ENCODE assay signal across 9 cellular contexts in genomic region chr2:219041252-219041651, GRCh38. TPM values are rescaled to one million over a fixed set of nuclear protein-coding genes. Genes with fewer than 3 reads are reported as not detected.
DNase-seq lines count a peak whose midpoint lies in the region; ATAC-seq, FAIRE-seq and TF ChIP-seq lines count a peak whose summit lies in the region.
"Had no signal": no experiment of that assay in that cellular context is flagged by ENCODE, and none has a peak within 500 bp of the region (broad histone marks: within the 10 kb centered on the region; RNA-seq: fewer than 3 reads in every experiment).

CFAP65 (minus strand) TSS chr2:219041516; CDS start chr2:219039048, 2,468 bp downstream.

- FAIRE-seq in K562 (lab: Jason Lieb, UNC) (no peak), RCC 7860 (lab: Jason Lieb, UNC) (no peak)

- no peak within 1 kb of the TSS for H3K9ac ChIP-seq in K562 (ENCODE audit: insufficient read depth in 1 of 2, low read depth in 2 of 2, low read length in 2 of 2)

- 2% methylated on average over 18 of the region's 21 CpGs for WGBS in K562 (ENCODE audit: insufficient coverage, low coverage, missing lambda C conversion rate)

- H2AFZ ChIP-seq in K562 (ENCODE audit: low read depth, low read length), result no peak within 1 kb of the TSS

- no peak within 1 kb of the TSS for H3K4me2 ChIP-seq in K562 (ENCODE audit: insufficient read depth, low read length)

- POLR2A ChIA-PET in K562 (lab: Yijun Ruan, JAX), result interaction anchor here (0.9 to 1.6 kb wide), 3 partner anchors 12 to 32 kb away, joined by 4 read pairs; no protein-coding TSS in a partner anchor

- DNase-seq in DMS79 treated with DMSO at 0.1 percent for 48 hours (lab: John Stamatoyannopoulos, UW) (peak; percentile 30), NCI-H345 (lab: John Stamatoyannopoulos, UW) (peak; percentile 77), K562 (ENCODE audit: extremely low read depth in 1 of 4, low spot score in 3 of 4) (peak; percentile 5 to 20 (median 14)), kidney glomerular epithelial cell (lab: John Stamatoyannopoulos, UW) (peak; percentile 28), stromal cell of bone marrow (ENCODE audit: low read depth) (peak; percentile 38), HK-2 (ENCODE audit: unreplicated experiment) (no peak), RCC 7860 (ENCODE audit: low spot score) (no peak)

- H3K9me1 ChIP-seq in K562 (ENCODE audit: control insufficient read depth, insufficient read depth, low read length), result peaks cover 3% of the 10 kb centered on the region

- no peaks in the 10 kb centered on the region for H3K9me3 ChIP-seq in K562 (replicated peaks; ENCODE audit: control insufficient read depth, insufficient read depth, low read depth, low read length)

- no peaks in the 10 kb centered on the region for H3K4me1 ChIP-seq in K562 (replicated peaks in 1 of 2; ENCODE audit: control insufficient read depth in 2 of 2, insufficient read depth in 2 of 2, low read length in 2 of 2)

- peaks cover 3 to 28% of the 10 kb centered on the region in 2 experiments; a peak in 3 of 5 replicates for H3K27me3 ChIP-seq in K562 (ENCODE audit: control insufficient read depth in 2 of 2, insufficient read depth in 2 of 2, low read length in 2 of 2)

- no peak within 1 kb of the TSS for H3K4me3 ChIP-seq in K562

- CTCF ChIA-PET in K562 (lab: Yijun Ruan, JAX; ENCODE audit: low intra/inter-chr PET ratio), result no interaction called here

- no peaks in the 10 kb centered on the region for H3K79me2 ChIP-seq in K562 (ENCODE audit: control insufficient read depth, insufficient read depth, low read length)

- TF ChIP-seq RAD21 in K562 (CRISPR knock-in tag; conservative IDR thresholded peaks at IDR 0.05 in 1 of 2, IDR thresholded peaks at IDR 0.05 in 1 of 2), result no peak

- no peak within 1 kb of the TSS for H3K27ac ChIP-seq in K562 (ENCODE audit: extremely low read depth, low read depth, low read length)
- H3K27ac ChIP-seq: skin epidermis had no signal

- no peak for TF ChIP-seq CTCF in K562 (IDR thresholded peaks at IDR 0.05 in 2 of 3, conservative IDR thresholded peaks at IDR 0.05 in 1 of 3; ENCODE audit: insufficient read depth in 2 of 3, low read depth in 1 of 3, low read length in 3 of 3)

- TF ChIP-seq POLR2A in K562 (conservative IDR thresholded peaks at IDR 0.05), result no peak

- BruUV-seq in K562 (replicated peaks; lab: Mats Ljungman, UMichigan), result no TSS peak

- in situ Hi-C loops in K562 (cut with MboI), result no loop called here

- H3K36me3 ChIP-seq in K562 (ENCODE audit: control insufficient read depth, insufficient read depth, low read length), result no peaks in the 10 kb centered on the region

- H4K20me1 ChIP-seq in K562 (replicated peaks; ENCODE audit: control insufficient read depth, insufficient read depth, low read length), result no peaks in the 10 kb centered on the region

- TF ChIP-seq EP300 in K562 (IDR thresholded peaks at IDR 0.05; ENCODE audit: low read length), result no peak

- intact Hi-C loops in K562 (cut with micrococcal nuclease), result no loop called here

- ATAC-seq in K562 (no peak), GM21825 (IDR thresholded peaks at IDR 0.05; ENCODE audit: unreplicated experiment) (no peak)

TF ChIP-seq in K562, 482 proteins besides CTCF, POLR2A, EP300 and RAD21:
- TF ChIP-seq YY1 (IDR thresholded peaks at IDR 0.05; ENCODE audit: borderline replicate concordance in 1 of 3, control insufficient read depth in 1 of 3, extremely low read depth in 1 of 3, insufficient read depth in 3 of 3, insufficient read length in 1 of 3, insufficient replicate concordance in 2 of 3, low read depth in 1 of 3, low read length in 2 of 3) (peak in 2 of 3 experiments; percentile 21 to 45), MTA3 (IDR thresholded peaks at IDR 0.05; ENCODE audit: borderline replicate concordance) (peak; percentile 35; the same call in 1 of the 2 replicates), SIN3A (IDR thresholded peaks at IDR 0.05; ENCODE audit: borderline replicate concordance in 2 of 2, control insufficient read depth in 1 of 2, low read depth in 2 of 2, low read length in 2 of 2) (peak in 1 of 2 experiments; percentile 73; a peak in 1 of 4 replicates), TAL1 (IDR thresholded peaks at IDR 0.05) (no peak), RFX1 (IDR thresholded peaks at IDR 0.05) (peak; percentile 84), SREBF1 (IDR thresholded peaks at IDR 0.05; ENCODE audit: borderline replicate concordance, low read depth, low read length) (no peak), HCFC1 (IDR thresholded peaks at IDR 0.05; ENCODE audit: low read depth, low read length) (0 out of 2 replicates have a peak, but pooled peaks have one; percentile 14)
- TF ChIP-seq, protein P1, sequence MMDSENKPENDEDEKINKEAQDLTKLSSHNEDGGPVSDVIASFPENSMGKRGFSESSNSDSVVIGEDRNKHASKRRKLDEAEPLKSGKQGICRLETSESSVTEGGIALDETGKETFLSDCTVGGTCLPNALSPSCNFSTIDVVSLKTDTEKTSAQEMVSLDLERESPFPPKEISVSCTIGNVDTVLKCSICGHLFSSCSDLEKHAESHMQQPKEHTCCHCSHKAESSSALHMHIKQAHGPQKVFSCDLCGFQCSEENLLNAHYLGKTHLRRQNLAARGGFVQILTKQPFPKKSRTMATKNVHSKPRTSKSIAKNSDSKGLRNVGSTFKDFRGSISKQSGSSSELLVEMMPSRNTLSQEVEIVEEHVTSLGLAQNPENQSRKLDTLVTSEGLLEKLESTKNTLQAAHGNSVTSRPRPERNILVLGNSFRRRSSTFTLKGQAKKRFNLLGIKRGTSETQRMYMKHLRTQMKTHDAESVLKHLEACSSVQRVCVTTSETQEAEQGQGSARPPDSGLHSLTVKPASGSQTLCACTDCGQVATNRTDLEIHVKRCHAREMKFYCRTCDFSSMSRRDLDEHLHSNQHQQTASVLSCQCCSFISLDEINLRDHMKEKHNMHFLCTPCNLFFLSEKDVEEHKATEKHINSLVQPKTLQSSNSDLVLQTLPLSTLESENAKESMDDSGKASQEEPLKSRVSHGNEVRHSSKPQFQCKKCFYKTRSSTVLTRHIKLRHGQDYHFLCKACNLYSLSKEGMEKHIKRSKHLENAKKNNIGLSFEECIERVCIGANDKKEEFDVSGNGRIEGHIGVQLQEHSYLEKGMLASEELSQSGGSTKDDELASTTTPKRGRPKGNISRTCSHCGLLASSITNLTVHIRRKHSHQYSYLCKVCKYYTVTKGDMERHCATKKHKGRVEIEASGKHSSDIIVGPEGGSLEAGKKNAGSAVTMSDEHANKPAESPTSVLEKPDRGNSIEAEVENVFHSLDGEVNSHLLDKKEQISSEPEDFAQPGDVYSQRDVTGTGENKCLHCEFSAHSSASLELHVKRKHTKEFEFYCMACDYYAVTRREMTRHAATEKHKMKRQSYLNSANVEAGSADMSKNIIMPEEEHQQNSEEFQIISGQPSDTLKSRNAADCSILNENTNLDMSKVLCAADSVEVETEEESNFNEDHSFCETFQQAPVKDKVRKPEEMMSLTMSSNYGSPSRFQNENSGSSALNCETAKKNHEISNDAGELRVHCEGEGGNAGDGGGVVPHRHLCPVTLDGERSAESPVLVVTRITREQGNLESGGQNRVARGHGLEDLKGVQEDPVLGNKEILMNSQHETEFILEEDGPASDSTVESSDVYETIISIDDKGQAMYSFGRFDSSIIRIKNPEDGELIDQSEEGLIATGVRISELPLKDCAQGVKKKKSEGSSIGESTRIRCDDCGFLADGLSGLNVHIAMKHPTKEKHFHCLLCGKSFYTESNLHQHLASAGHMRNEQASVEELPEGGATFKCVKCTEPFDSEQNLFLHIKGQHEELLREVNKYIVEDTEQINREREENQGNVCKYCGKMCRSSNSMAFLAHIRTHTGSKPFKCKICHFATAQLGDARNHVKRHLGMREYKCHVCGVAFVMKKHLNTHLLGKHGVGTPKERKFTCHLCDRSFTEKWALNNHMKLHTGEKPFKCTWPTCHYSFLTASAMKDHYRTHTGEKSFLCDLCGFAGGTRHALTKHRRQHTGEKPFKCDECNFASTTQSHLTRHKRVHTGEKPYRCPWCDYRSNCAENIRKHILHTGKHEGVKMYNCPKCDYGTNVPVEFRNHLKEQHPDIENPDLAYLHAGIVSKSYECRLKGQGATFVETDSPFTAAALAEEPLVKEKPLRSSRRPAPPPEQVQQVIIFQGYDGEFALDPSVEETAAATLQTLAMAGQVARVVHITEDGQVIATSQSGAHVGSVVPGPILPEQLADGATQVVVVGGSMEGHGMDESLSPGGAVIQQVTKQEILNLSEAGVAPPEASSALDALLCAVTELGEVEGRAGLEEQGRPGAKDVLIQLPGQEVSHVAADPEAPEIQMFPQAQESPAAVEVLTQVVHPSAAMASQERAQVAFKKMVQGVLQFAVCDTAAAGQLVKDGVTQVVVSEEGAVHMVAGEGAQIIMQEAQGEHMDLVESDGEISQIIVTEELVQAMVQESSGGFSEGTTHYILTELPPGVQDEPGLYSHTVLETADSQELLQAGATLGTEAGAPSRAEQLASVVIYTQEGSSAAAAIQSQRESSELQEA (IDR thresholded peaks at IDR 0.05; ENCODE audit: low read depth), result peak; percentile 89

RNA-seq across cellular contexts. Expression of gene CFAP65, which starts in this region (rescaled TPM):
- 0.25 TPM in 1 of 2 replicates, not detected in the other for total RNA-seq in K562 (2011; cell fraction: chromatin; rRNA removed; ENCODE audit: low replicate concordance)
- not detected in 2 replicates for total RNA-seq in K562 (2011; cell fraction: nucleolus; rRNA removed)
- total RNA-seq in K562 (2011; cell fraction: nucleoplasm; rRNA removed), result not detected in 2 replicates
- not detected in 2 replicates for total RNA-seq in K562 (2014; rRNA removed)
- not detected in 2 replicates for total RNA-seq in K562 (2014; rRNA removed; fragmentation: Illumina TruSeq; extraction: Trizol)
- not detected in 2 replicates for total RNA-seq in K562 (2015; rRNA removed; fragmentation: Illumina TruSeq; extraction: Trizol)
- total RNA-seq in K562 (2021), result not detected in 2 replicates
- not detected in 2 replicates for polyA plus RNA-seq in K562 (2011; rRNA removed)
- polyA plus RNA-seq in K562 (2011; cell fraction: cytosol; rRNA removed), result not detected in 2 replicates
- not detected in 2 replicates for polyA plus RNA-seq in K562 (2011; cell fraction: nucleus; rRNA removed)
- 0.03 TPM in 1 of 2 replicates, not detected in the other for polyA plus RNA-seq in K562 (2012)
- polyA plus RNA-seq in K562 (2014; fragmentation: Illumina TruSeq; extraction: Trizol), result not detected in 2 replicates
- not detected for polyA plus RNA-seq in K562 (2014; fragmentation: Nextera tagmentation; extraction: Ambion mirVana)
- not detected in 2 replicates for polyA plus RNA-seq in K562 (2014; rRNA removed)
- polyA minus RNA-seq in K562 (2011; rRNA and poly(A)+ RNA removed), result not detected in 2 replicates
- not detected in 2 replicates for polyA minus RNA-seq in K562 (2011; cell fraction: cytosol; rRNA and poly(A)+ RNA removed)
- not detected in 2 replicates for polyA minus RNA-seq in K562 (2011; cell fraction: nucleus; rRNA and poly(A)+ RNA removed)

Comparison
In these comparisons a context has a peak if more than half of its experiments do, and no peak if none do; other contexts are left out.
1. Peak in DNase-seq in K562; RNA of the gene not detected or under 1 TPM.
2. DNase-seq: peak in DMS79 treated with DMSO at 0.1 percent for 48 hours (single experiment), NCI-H345 (single experiment), kidney glomerular epithelial cell (single experiment) and stromal cell of bone marrow (single experiment); none in HK-2 (single experiment) and RCC 7860 (single experiment).